In genomic region chr2:225468131-225468530, GRCh38 we compare ENCODE assay signal across 18 cellular contexts.
DNase-seq lines count a peak whose midpoint lies in the region; ATAC-seq and TF ChIP-seq lines count a peak whose summit lies in the region.
"Had no signal": no experiment of that assay in that cellular context is flagged by ENCODE, and none has a peak within 500 bp of the region (broad histone marks: within the 10 kb centered on the region; RNA-seq: fewer than 3 reads in every experiment).

No MANE protein-coding gene starts in this region.

- H3K56ac ChIP-seq in IMR-90 (ENCODE audit: extremely low read depth, insufficient read depth, low read length): no peak overlapping the region

- intact Hi-C loops in IMR-90 (cut with micrococcal nuclease): no loop called here

- H2BK5ac ChIP-seq in IMR-90 (ENCODE audit: low read depth, low read length, poor library complexity, severe bottlenecking): no peak overlapping the region

- TF ChIP-seq CTCF in IMR-90 (conservative IDR thresholded peaks at IDR 0.05; ENCODE audit: low read depth, low read length) (no peak), brain microvascular endothelial cell (IDR thresholded peaks at IDR 0.05; ENCODE audit: low read depth, low read length, missing control alignments) (no peak)

- H2AFZ ChIP-seq in IMR-90 (replicated peaks; ENCODE audit: low read length, poor library complexity): no peak overlapping the region

- no peak overlapping the region for H2BK15ac ChIP-seq in IMR-90 (ENCODE audit: low read depth, low read length)

- H3K4me3 ChIP-seq in IMR-90 (ENCODE audit: insufficient read depth, low read depth, low read length) (no peak overlapping the region), brain microvascular endothelial cell (ENCODE audit: low read depth, low read length) (no peak overlapping the region), mesodermal cell (ENCODE audit: extremely low read depth, insufficient read depth, low read length, poor library complexity, severe bottlenecking) (no peak overlapping the region)
- H3K4me3 ChIP-seq: A549, lower lobe of right lung, right lobe of liver, suprapubic skin had no signal

- in situ Hi-C loops in IMR-90 (cut with MboI; ENCODE audit: low sequenced_read_pairs): no loop called here
- in situ Hi-C loops in brain microvascular endothelial cell (cut with HindIII; ENCODE audit: low pct_ligation_motif_present, low sequenced_read_pairs): no loop called here

- H3K4me1 ChIP-seq in IMR-90 (ENCODE audit: control insufficient read depth, insufficient read depth, low read length): no peaks in the 10 kb centered on the region
- H3K4me1 ChIP-seq in mesodermal cell (ENCODE audit: control insufficient read depth, insufficient read depth, low read length, poor library complexity, severe bottlenecking): peaks cover 41% of the 10 kb centered on the region
- H3K4me1 ChIP-seq: lower lobe of right lung, suprapubic skin had no signal

- H3K36me3 ChIP-seq in IMR-90 (ENCODE audit: control insufficient read depth, insufficient read depth, low read length): no peaks in the 10 kb centered on the region
- H3K36me3 ChIP-seq in brain microvascular endothelial cell (replicated peaks): no peaks in the 10 kb centered on the region
- H3K36me3 ChIP-seq in mesodermal cell (ENCODE audit: control insufficient read depth, insufficient read depth, low read length): no peaks in the 10 kb centered on the region
- H3K36me3 ChIP-seq: lower lobe of right lung, right lobe of liver, suprapubic skin had no signal

- no peak for TF ChIP-seq POLR2A in IMR-90 (IDR thresholded peaks at IDR 0.05; ENCODE audit: low read depth, low read length)

- no peak overlapping the region for H4K91ac ChIP-seq in IMR-90 (ENCODE audit: insufficient read depth, low read depth, low read length)

- H3K79me1 ChIP-seq in IMR-90 (ENCODE audit: low read depth in 1 of 2, low read length in 2 of 2): no peaks in the 10 kb centered on the region

- dilution Hi-C loops in IMR-90 (cut with HindIII; ENCODE audit: low sequenced_read_pairs, unreplicated experiment): no loop called here

- H3K18ac ChIP-seq in IMR-90 (ENCODE audit: low read depth, low read length): no peak overlapping the region

- no peak overlapping the region for H2BK20ac ChIP-seq in IMR-90 (ENCODE audit: low read depth, low read length)

- H3K9ac ChIP-seq in IMR-90 (ENCODE audit: low read depth, low read length): no peak overlapping the region

- POLR2A ChIA-PET in IMR-90 (lab: Charles Lee; ENCODE audit: unreplicated experiment): no interaction called here

- H2AK5ac ChIP-seq in IMR-90 (ENCODE audit: low read depth, low read length): no peak overlapping the region

- H4K8ac ChIP-seq in IMR-90 (ENCODE audit: low read depth in 2 of 2, low read length in 2 of 2): no peak overlapping the region

- WGBS in IMR-90 (ENCODE audit: extremely low coverage in 2 of 2, insufficient read length in 1 of 2), 2 experiments: no CpG with 5 or more reads among the region's 2 CpGs
- 42 to 83% methylated on average over 1 to 2 of the region's 2 CpGs for WGBS in mesodermal cell (ENCODE audit: insufficient coverage in 2 of 2), 2 experiments

- H3K27ac ChIP-seq in IMR-90 (ENCODE audit: insufficient read depth, low read length) (no peak overlapping the region), brain microvascular endothelial cell (peak overlapping the region; percentile 56), mesodermal cell (ENCODE audit: low read depth, low read length, severe bottlenecking) (peak overlapping the region; percentile 80)
- H3K27ac ChIP-seq: A549, lower lobe of right lung, right lobe of liver, suprapubic skin had no signal

- H4K5ac ChIP-seq in IMR-90 (ENCODE audit: low read depth, low read length): no peak overlapping the region

- peak; percentile 17; the same call in 1 of the 2 replicates for ATAC-seq in IMR-90 (ENCODE audit: low read depth)
- ATAC-seq in HG02885 (IDR thresholded peaks at IDR 0.05; ENCODE audit: poor library complexity, unreplicated experiment): no peak
- ATAC-seq: A549; activated CD8-positive, alpha-beta T cell treated with anti-CD3 and anti-CD28 coated beads for 36 hours; lower lobe of right lung; right lobe of liver had no signal

- H3K27me3 ChIP-seq in IMR-90 (ENCODE audit: control insufficient read depth, insufficient read depth, low read length) (no peaks in the 10 kb centered on the region), brain microvascular endothelial cell (replicated peaks) (no peaks in the 10 kb centered on the region)
- H3K27me3 ChIP-seq: right lobe of liver, suprapubic skin had no signal

- DNase-seq in A172 (ENCODE audit: low spot score) (peak; percentile 36), IMR-90 (peak; percentile 4), brain microvascular endothelial cell (peak; percentile 57), NCI-H526 (lab: John Stamatoyannopoulos, UW) (no peak)
- DNase-seq in stimulated activated CD4-positive, alpha-beta T cell treated with anti-CD3 and anti-CD28 coated beads, Interleukin-2, amount 100 ng/mL, for 48 hours: no peak
- DNase-seq in activated CD8-positive, alpha-beta memory T cell treated with anti-CD3 and anti-CD28 coated beads, Interleukin-2, amount 50 U/mL, for 48 hours: no peak
- DNase-seq: activated CD8-positive, alpha-beta T cell treated with anti-CD3 and anti-CD28 coated beads for 36 hours; activated effector memory CD4-positive, alpha-beta T cell treated with anti-CD3 and anti-CD28 coated beads, Interleukin-2, amount 50 U/mL, for 16 hours; GF-D8; Kasumi-1; lower lobe of right lung; NCI-H446 treated with DMSO at 0.1 percent for 48 hours; right lobe of liver; stimulated activated naive CD4-positive, alpha-beta T cell had no signal

- BruUV-seq in IMR-90 (replicated peaks; lab: Mats Ljungman, UMichigan): no TSS peak

- no peak overlapping the region for H3K23ac ChIP-seq in IMR-90 (ENCODE audit: low read depth, low read length)

- no peaks in the 10 kb centered on the region for H4K20me1 ChIP-seq in IMR-90 (ENCODE audit: insufficient read depth, low read length)

- TF ChIP-seq RAD21 in IMR-90 (IDR thresholded peaks at IDR 0.05; ENCODE audit: low read length): no peak

- no peak overlapping the region for H2BK120ac ChIP-seq in IMR-90 (ENCODE audit: low read depth, low read length)

- no peak overlapping the region for H2AK9ac ChIP-seq in IMR-90 (replicated peaks; ENCODE audit: low read depth, low read length, poor library complexity)

- H3K9me1 ChIP-seq in IMR-90 (ENCODE audit: insufficient read depth, low read length): no peaks in the 10 kb centered on the region

- H3K4ac ChIP-seq in IMR-90 (ENCODE audit: low read depth, low read length): no peak overlapping the region

- CTCF ChIA-PET in IMR-90 (lab: Yijun Ruan, JAX): no interaction called here

- H3K14ac ChIP-seq in IMR-90 (replicated peaks; ENCODE audit: low read depth, low read length): no peak overlapping the region

- no peaks in the 10 kb centered on the region for H3K9me3 ChIP-seq in IMR-90 (ENCODE audit: control insufficient read depth, insufficient read depth, low read length)
- peaks cover 4% of the 10 kb centered on the region for H3K9me3 ChIP-seq in mesodermal cell (ENCODE audit: control insufficient read depth, low read length)
- H3K9me3 ChIP-seq: A549, lower lobe of right lung, right lobe of liver, suprapubic skin had no signal

- no peak overlapping the region for H3K4me2 ChIP-seq in IMR-90 (ENCODE audit: low read depth, low read length)
- H3K4me2 ChIP-seq: A549 had no signal

TF ChIP-seq in IMR-90, 13 proteins besides CTCF, POLR2A, EP300 and RAD21:
- TF ChIP-seq MAZ (IDR thresholded peaks at IDR 0.05; ENCODE audit: borderline replicate concordance, low read depth, low read length) (no peak), CEBPB (IDR thresholded peaks at IDR 0.05; ENCODE audit: low read depth, low read length) (no peak), USF2 (IDR thresholded peaks at IDR 0.05; ENCODE audit: low read depth, low read length) (no peak), FOS (IDR thresholded peaks at IDR 0.05; ENCODE audit: low read depth, low read length) (no peak), SMC3 (IDR thresholded peaks at IDR 0.05; ENCODE audit: low read depth, low read length) (no peak), CHD1 (IDR thresholded peaks at IDR 0.05; ENCODE audit: low read depth, low read length) (no peak), NFE2L2 (IDR thresholded peaks at IDR 0.05; ENCODE audit: low read depth, low read length) (no peak), RFX5 (IDR thresholded peaks at IDR 0.05; ENCODE audit: low read depth, low read length) (no peak), RCOR1 (IDR thresholded peaks at IDR 0.05; ENCODE audit: insufficient replicate concordance, low read length) (no peak), BHLHE40 (IDR thresholded peaks at IDR 0.05; ENCODE audit: low read depth, low read length) (no peak), MAFK (IDR thresholded peaks at IDR 0.05; ENCODE audit: low read depth, low read length) (no peak), MXI1 (IDR thresholded peaks at IDR 0.05; ENCODE audit: borderline replicate concordance, low read depth, low read length) (no peak), ELK1 (IDR thresholded peaks at IDR 0.05; ENCODE audit: borderline replicate concordance, low read depth, low read length) (no peak)

Comparison
In these comparisons a context has a peak if more than half of its experiments do, and no peak if none do; other contexts are left out.
1. DNase-seq: peak in A172 (single experiment), IMR-90 (single experiment) and brain microvascular endothelial cell (single experiment); none in NCI-H526 (0 of 2), stimulated activated CD4-positive, alpha-beta T cell treated with anti-CD3 and anti-CD28 coated beads, Interleukin-2, amount 100 ng/mL, for 48 hours (0 of 2) and activated CD8-positive, alpha-beta memory T cell treated with anti-CD3 and anti-CD28 coated beads, Interleukin-2, amount 50 U/mL, for 48 hours (single experiment).